16 cellular contexts compared by ENCODE assay signal in the genomic region with DNA sequence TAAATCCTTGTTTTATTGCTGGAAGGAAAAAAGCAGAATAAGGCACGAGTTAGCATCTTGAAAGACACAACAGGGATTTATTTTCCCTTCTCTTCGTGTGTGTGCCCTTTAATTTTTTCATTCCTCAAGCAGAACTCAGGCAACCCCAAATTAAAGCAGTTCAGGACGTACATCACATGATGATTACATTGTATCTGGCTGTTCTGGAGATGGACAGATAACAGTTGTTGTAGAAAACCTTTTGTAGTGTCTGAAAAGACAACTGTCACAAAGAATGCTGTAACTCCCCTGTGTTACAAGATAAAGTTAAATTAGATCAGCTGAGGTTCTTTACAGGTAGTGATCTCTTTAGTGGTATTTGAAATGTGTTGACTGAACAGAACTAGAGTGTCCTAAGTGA.
DNase-seq lines count a peak whose midpoint lies in the region; ATAC-seq and TF ChIP-seq lines count a peak whose summit lies in the region.
"Had no signal": no experiment of that assay in that cellular context is flagged by ENCODE, and none has a peak within 500 bp of the region (broad histone marks: within the 10 kb centered on the region; RNA-seq: fewer than 3 reads in every experiment).

No MANE protein-coding gene starts in this region.

- H2AFZ ChIP-seq in parathyroid adenoma: peak overlapping the region; percentile 23

- H3K27ac ChIP-seq in HEK293 (ENCODE audit: extremely low read depth, low read depth, low read length) (no peak overlapping the region), parathyroid adenoma (no peak overlapping the region)

- POLR2A ChIA-PET in HEK293 (lab: Yijun Ruan, JAX): no interaction called here

- TF ChIP-seq CTCF in HEK293 (tag by site-specific recombination; IDR thresholded peaks at IDR 0.05) (no peak), parathyroid adenoma (IDR thresholded peaks at IDR 0.05) (no peak)

- H3K4me2 ChIP-seq in parathyroid adenoma (ENCODE audit: low read length): no peak overlapping the region

- H3K27me3 ChIP-seq in endocrine pancreas (ENCODE audit: control insufficient read depth, insufficient read depth, low read length): no peaks in the 10 kb centered on the region
- H3K27me3 ChIP-seq in parathyroid adenoma (ENCODE audit: control insufficient read depth, insufficient read depth, low read length): no peaks in the 10 kb centered on the region

- H3K9me3 ChIP-seq in HEK293 (ENCODE audit: control insufficient read depth, insufficient read depth, low read depth, low read length) (no peaks in the 10 kb centered on the region), endocrine pancreas (ENCODE audit: control insufficient read depth, low read length) (no peaks in the 10 kb centered on the region), parathyroid adenoma (ENCODE audit: control insufficient read depth, low read length) (no peaks in the 10 kb centered on the region)

- no peaks in the 10 kb centered on the region for H3K36me3 ChIP-seq in HEK293 (ENCODE audit: control insufficient read depth in 2 of 2, insufficient read depth in 1 of 2, low read length in 2 of 2)
- H3K36me3 ChIP-seq in endocrine pancreas (ENCODE audit: control insufficient read depth, insufficient read depth, low read length): no peaks in the 10 kb centered on the region
- H3K36me3 ChIP-seq in parathyroid adenoma (ENCODE audit: control insufficient read depth, insufficient read depth, low read length): no peaks in the 10 kb centered on the region

- H3K79me2 ChIP-seq in parathyroid adenoma: no peaks in the 10 kb centered on the region

- H3K4me3 ChIP-seq in HEK293 (ENCODE audit: low read depth, low read length) (no peak overlapping the region), endocrine pancreas (ENCODE audit: control insufficient read depth, insufficient read depth, low read length) (peak overlapping the region; percentile 20), parathyroid adenoma (ENCODE audit: low read depth, low read length) (no peak overlapping the region)

- CTCF ChIA-PET in HEK293 (lab: Yijun Ruan, JAX): interaction anchor here (1.8 kb wide), 1 partner anchor 11 kb away, joined by 4 read pairs; no protein-coding TSS in a partner anchor

- no peak for ATAC-seq in HG03469 (IDR thresholded peaks at IDR 0.05; ENCODE audit: unreplicated experiment)
- ATAC-seq: Panc1 had no signal

- DNase-seq in NCI-H69 (lab: John Stamatoyannopoulos, UW) (peak; percentile 46), HCEC 1CT (no peak), NCI-H2107 treated with DMSO at 0.1 percent for 48 hours (lab: John Stamatoyannopoulos, UW; ENCODE audit: unreplicated experiment) (no peak)
- no peak for DNase-seq in activated CD4-positive, alpha-beta T cell treated with anti-CD3 and anti-CD28 coated beads, Interleukin-2, amount 50 U/mL, for 1 hour
- DNase-seq: AML-193; CD4-positive, alpha-beta T cell; DMS79 treated with DMSO at 0.1 percent for 48 hours; KG1; NCI-H1092; NCI-H526 treated with DMSO at 0.1 percent for 48 hours; Right ventricle myocardium superior had no signal

- H3K9ac ChIP-seq in endocrine pancreas (ENCODE audit: control insufficient read depth, insufficient read depth, low read length) (no peak overlapping the region), parathyroid adenoma (no peak overlapping the region)

- H3K4me1 ChIP-seq in HEK293 (ENCODE audit: control insufficient read depth, insufficient read depth, low read length): peaks cover 20% of the 10 kb centered on the region
- peaks cover 7% of the 10 kb centered on the region for H3K4me1 ChIP-seq in endocrine pancreas (ENCODE audit: control insufficient read depth, insufficient read depth, low read length)
- peaks cover 6% of the 10 kb centered on the region for H3K4me1 ChIP-seq in parathyroid adenoma

TF ChIP-seq in HEK293, 187 proteins besides CTCF, POLR2A, EP300 and RAD21:
- TF ChIP-seq SP7 (tag by site-specific recombination; IDR thresholded peaks at IDR 0.05) (peak; percentile 37; the same call in 1 of the 2 replicates), ZNF747 (tag by site-specific recombination; IDR thresholded peaks at IDR 0.05) (no peak)
